In the genomic region with DNA sequence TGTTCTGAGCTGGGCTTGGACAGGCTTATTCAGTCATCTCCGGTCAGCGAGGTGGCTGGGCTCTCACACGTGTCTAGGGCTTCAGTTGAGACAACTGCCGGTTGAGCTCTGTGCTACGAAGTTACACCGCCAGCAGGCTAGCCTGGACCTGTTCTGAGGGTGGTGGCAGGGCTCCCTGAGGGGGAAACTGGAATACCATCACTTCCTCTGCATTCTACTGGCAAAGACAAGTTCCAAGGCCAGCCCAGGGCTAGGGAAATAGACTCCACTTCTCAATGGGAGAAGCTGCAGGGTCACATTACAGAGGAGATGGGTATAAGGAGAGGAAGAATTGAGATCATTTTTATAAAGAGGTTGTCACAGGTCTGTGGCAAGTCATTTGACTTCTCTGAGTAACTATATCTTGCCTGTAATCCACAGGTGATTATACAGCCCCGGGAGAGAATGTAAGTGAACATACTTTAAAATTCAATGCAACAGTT, we compare ENCODE assay signal across 13 cellular contexts. TPM values are rescaled to one million over a fixed set of nuclear protein-coding genes. Genes with fewer than 3 reads are reported as not detected.
A peak's percentile ranks its signal among the peaks of the same experiment; 100 is the strongest.
DNase-seq lines count a peak whose midpoint lies in the region; ATAC-seq, FAIRE-seq and TF ChIP-seq lines count a peak whose summit lies in the region.
"Had no signal": no experiment of that assay in that cellular context is flagged by ENCODE, and none has a peak within 500 bp of the region (broad histone marks: within the 10 kb centered on the region; RNA-seq: fewer than 3 reads in every experiment).

No MANE protein-coding gene starts in this region.

- H3K4me1 ChIP-seq in right lobe of liver (no peaks in the 10 kb centered on the region), HepG2 (ENCODE audit: insufficient read depth, low read length) (no peaks in the 10 kb centered on the region)
- H3K4me1 ChIP-seq in CD8-positive, alpha-beta memory T cell (ENCODE audit: insufficient read depth, low read length): no peaks in the 10 kb centered on the region

- H3K36me3 ChIP-seq in right lobe of liver: no peaks in the 10 kb centered on the region
- no peaks in the 10 kb centered on the region for H3K36me3 ChIP-seq in HepG2 (replicated peaks in 1 of 2; ENCODE audit: control insufficient read depth in 1 of 2, insufficient read depth in 2 of 2, low read length in 2 of 2)
- H3K36me3 ChIP-seq in CD8-positive, alpha-beta memory T cell (ENCODE audit: insufficient read depth, low read length): no peaks in the 10 kb centered on the region
- H3K36me3 ChIP-seq: thyroid gland had no signal

- H3K27me3 Mint-ChIP-seq in mesothelial cell of epicardium (ENCODE audit: low read depth): no peaks in the 10 kb centered on the region
- peaks cover 6 to 24% of the 10 kb centered on the region in 2 donors for H3K27me3 Mint-ChIP-seq in CD8-positive, alpha-beta memory T cell

- peak in 3 of 4 donors; percentile 13 to 29 (median 25) for ATAC-seq in right lobe of liver
- ATAC-seq in HepG2: no peak; the same call in 2 of the 3 replicates
- no peak for ATAC-seq in HG03139 (IDR thresholded peaks at IDR 0.05; ENCODE audit: unreplicated experiment)
- ATAC-seq in HG03196 (IDR thresholded peaks at IDR 0.05; ENCODE audit: unreplicated experiment): no peak

- no peaks in the 10 kb centered on the region for H4K20me1 ChIP-seq in HepG2 (ENCODE audit: insufficient read depth, low read length)

- H3K36me3 Mint-ChIP-seq in mesothelial cell of epicardium: peaks cover 12% of the 10 kb centered on the region
- H3K36me3 Mint-ChIP-seq in CD8-positive, alpha-beta memory T cell: no peaks in the 10 kb centered on the region
- H3K36me3 Mint-ChIP-seq: immature natural killer cell had no signal

- H3K27ac Mint-ChIP-seq in mesothelial cell of epicardium: peak overlapping the region; percentile 72
- H3K27ac Mint-ChIP-seq in CD8-positive, alpha-beta memory T cell: no peak overlapping the region
- H3K27ac Mint-ChIP-seq: immature natural killer cell had no signal

- no peak for TF ChIP-seq POLR2A in right lobe of liver (IDR thresholded peaks at IDR 0.05)
- no peak for TF ChIP-seq POLR2A in HepG2 (IDR thresholded peaks at IDR 0.05; ENCODE audit: insufficient read depth in 1 of 2, low read depth in 2 of 2, low read length in 2 of 2)

- no peak overlapping the region for H2AFZ ChIP-seq in HepG2 (ENCODE audit: low read length)

- no peaks in the 10 kb centered on the region for H3K79me2 ChIP-seq in HepG2 (ENCODE audit: insufficient read depth, low read length)

- WGBS in right lobe of liver (ENCODE audit: insufficient coverage, low coverage, low lambda C conversion rate, missing lambda C conversion rate): 67% methylated on average over 7 of the region's 7 CpGs
- 40% methylated on average over 3 of the region's 7 CpGs for WGBS in HepG2 (ENCODE audit: low lambda C conversion rate)

- H3K4me3 ChIP-seq in right lobe of liver (no peak overlapping the region), HepG2 (replicated peaks in 1 of 3; ENCODE audit: insufficient read depth in 1 of 3, low read depth in 2 of 3, low read length in 3 of 3) (no peak overlapping the region), dorsolateral prefrontal cortex (peak overlapping the region in 11 of 59 donors; percentile 3 to 45 (median 19))
- no peak overlapping the region for H3K4me3 ChIP-seq in CD8-positive, alpha-beta memory T cell (ENCODE audit: low read length)
- H3K4me3 ChIP-seq: coronary artery, thyroid gland had no signal

- TF ChIP-seq RAD21 in HepG2 (CRISPR knock-in tag; IDR thresholded peaks at IDR 0.05): no peak

- H3K9me3 ChIP-seq in right lobe of liver (no peaks in the 10 kb centered on the region), HepG2 (ENCODE audit: low read length) (no peaks in the 10 kb centered on the region)
- no peaks in the 10 kb centered on the region for H3K9me3 ChIP-seq in CD8-positive, alpha-beta memory T cell (ENCODE audit: low read length)
- H3K9me3 ChIP-seq: thyroid gland had no signal

- peaks cover 24% of the 10 kb centered on the region for H3K4me1 Mint-ChIP-seq in mesothelial cell of epicardium
- H3K4me1 Mint-ChIP-seq in CD8-positive, alpha-beta memory T cell: no peaks in the 10 kb centered on the region
- H3K4me1 Mint-ChIP-seq: immature natural killer cell had no signal

- in situ Hi-C loops in HepG2 (cut with HindIII; ENCODE audit: extremely low pct_ligation_motif_present, low pct_unique_long_range_greater_than_20kb): loop anchor here (5.0 kb wide), 1 partner anchor 125 kb away; no protein-coding TSS in a partner anchor

- no TSS peak for BruUV-seq in HepG2 (replicated peaks; lab: Mats Ljungman, UMichigan)

- TF ChIP-seq EP300 in HepG2 (IDR thresholded peaks at IDR 0.05; ENCODE audit: low read depth in 2 of 2, low read length in 2 of 2) (no peak), HepG2 (CRISPR knock-in tag; IDR thresholded peaks at IDR 0.05; ENCODE audit: borderline replicate concordance) (no peak)

- H3K27ac ChIP-seq in right lobe of liver (no peak overlapping the region), HepG2 (ENCODE audit: extremely low read length, insufficient read depth, low read length) (no peak overlapping the region), dorsolateral prefrontal cortex (peak overlapping the region; percentile 59 to 97 (median 87))
- no peak overlapping the region for H3K27ac ChIP-seq in CD8-positive, alpha-beta memory T cell (ENCODE audit: low read depth, low read length)
- H3K27ac ChIP-seq: thyroid gland had no signal

- H3K27me3 ChIP-seq in right lobe of liver (no peaks in the 10 kb centered on the region), HepG2 (ENCODE audit: control insufficient read depth in 1 of 2, insufficient read depth in 2 of 2, low read length in 2 of 2) (no peaks in the 10 kb centered on the region), dorsolateral prefrontal cortex (no peaks in the 10 kb centered on the region)
- H3K27me3 ChIP-seq in CD8-positive, alpha-beta memory T cell (ENCODE audit: insufficient read depth, low read length, poor library complexity, severe bottlenecking): no peaks in the 10 kb centered on the region
- H3K27me3 ChIP-seq: thyroid gland had no signal

- POLR2A ChIA-PET in HepG2 (lab: Yijun Ruan, JAX): no interaction called here
- POLR2A ChIA-PET in CD8-positive, alpha-beta memory T cell (lab: Charles Lee): no interaction called here

- no peak overlapping the region for H3K4me2 ChIP-seq in HepG2 (ENCODE audit: low read depth, low read length)

- FAIRE-seq in HepG2 (lab: Jason Lieb, UNC): no peak

- TF ChIP-seq CTCF in right lobe of liver (IDR thresholded peaks at IDR 0.05) (no peak), HepG2 (CRISPR knock-in tag; IDR thresholded peaks at IDR 0.05) (no peak), dorsolateral prefrontal cortex (IDR thresholded peaks at IDR 0.05 in 54 of 56, conservative IDR thresholded peaks at IDR 0.05 in 2 of 56; ENCODE audit: low read depth in 1 of 56, partially characterized antibody in 56 of 56) (no peak), mesothelial cell of epicardium (IDR thresholded peaks at IDR 0.05; ENCODE audit: unreplicated experiment) (no peak), GM20000 (IDR thresholded peaks at IDR 0.05; ENCODE audit: extremely low read depth, missing control alignments) (no peak)

- intact Hi-C loops in right lobe of liver (cut with DNase I) (loop anchor here in 1 of 2 donors (10.0 kb wide), 1 partner anchor 123 kb away; no protein-coding TSS in a partner anchor), HepG2 (cut with micrococcal nuclease; ENCODE audit: unreplicated experiment) (loop anchor here (10.0 kb wide), 1 partner anchor 463 kb away; no protein-coding TSS in a partner anchor), dorsolateral prefrontal cortex (cut with DNase I) (loop anchor here (2.0 to 10.0 kb wide), 5 partner anchors 35 to 617 kb away; a partner anchor contains a TSS)

- no peak overlapping the region for H3K9ac ChIP-seq in HepG2 (ENCODE audit: insufficient read depth, low read depth, low read length)

- no peaks in the 10 kb centered on the region for H3K9me3 Mint-ChIP-seq in mesothelial cell of epicardium
- no peaks in the 10 kb centered on the region for H3K9me3 Mint-ChIP-seq in CD8-positive, alpha-beta memory T cell
- H3K9me3 Mint-ChIP-seq: immature natural killer cell had no signal

- DNase-seq in right lobe of liver (no peak), HepG2 (ENCODE audit: low spot score) (no peak), dorsolateral prefrontal cortex (peak in 1 of 10 donors; percentile 39), mesothelial cell of epicardium (ENCODE audit: low spot score in 2 of 2, unreplicated experiment in 2 of 2) (no peak), GM20000 (ENCODE audit: low spot score) (no peak)
- no peak for DNase-seq in CD8-positive, alpha-beta memory T cell
- DNase-seq: activated CD8-positive, alpha-beta memory T cell treated with anti-CD3 and anti-CD28 coated beads, Interleukin-2, amount 50 U/mL, for 48 hours; immature natural killer cell; NCI-H187 treated with DMSO at 0.1 percent for 48 hours had no signal

- CTCF ChIA-PET in HepG2 (lab: Yijun Ruan, JAX; ENCODE audit: low intra/inter-chr PET ratio, low total read pairs): no interaction called here
- CTCF ChIA-PET in CD8-positive, alpha-beta memory T cell (lab: Charles Lee): no interaction called here

- H3K4me3 Mint-ChIP-seq in mesothelial cell of epicardium: no peak overlapping the region
- H3K4me3 Mint-ChIP-seq in CD8-positive, alpha-beta memory T cell: no peak overlapping the region
- H3K4me3 Mint-ChIP-seq: immature natural killer cell had no signal

RNA-seq across cellular contexts. Expression of a gene that starts 42.2 kb away (rescaled TPM):
- total RNA-seq in right lobe of liver: 1 to 10 TPM in 5 of 6 experiments, under 1 TPM in 1; 0.74 to 2.8 (median 1.9) TPM
- total RNA-seq in HepG2 (2016; rRNA removed; fragmentation: Illumina TruSeq; extraction: Trizol): 0.07 TPM in 1 of 2 replicates, not detected in the other
- 0.09 TPM in 1 of 2 replicates, not detected in the other for total RNA-seq in HepG2 (2016; cell fraction: cytosol; rRNA removed; fragmentation: Illumina TruSeq; extraction: Trizol; ENCODE audit: low read depth)
- 0.13 TPM in 1 of 2 replicates, not detected in the other for total RNA-seq in HepG2 (2016; cell fraction: insoluble cytoplasmic fraction; rRNA removed; fragmentation: Illumina TruSeq; extraction: Trizol)
- 0.03 TPM in 1 of 2 replicates, not detected in the other for total RNA-seq in HepG2 (2016; cell fraction: membrane; rRNA removed; fragmentation: Illumina TruSeq; extraction: Trizol)
- total RNA-seq in HepG2 (2016; cell fraction: nucleus; rRNA removed; fragmentation: Illumina TruSeq; extraction: Trizol): 0.12 and 2.0 TPM in 2 replicates
- not detected in 2 replicates for polyA plus RNA-seq in HepG2 (2011; rRNA removed)
- polyA plus RNA-seq in HepG2 (2011; cell fraction: cytosol; rRNA removed): not detected in 2 replicates
- 0.08 and 0.28 TPM in 2 replicates for polyA plus RNA-seq in HepG2 (2011; cell fraction: nucleus; rRNA removed)
- not detected in 2 replicates for polyA plus RNA-seq in HepG2 (2012)
- polyA plus RNA-seq in HepG2 (2016; cell fraction: cytosol; fragmentation: Illumina TruSeq; extraction: Trizol; ENCODE audit: low read depth): not detected in 2 replicates
- 0.19 TPM in 1 of 2 replicates, not detected in the other for polyA plus RNA-seq in HepG2 (2016; cell fraction: insoluble cytoplasmic fraction; fragmentation: Illumina TruSeq; extraction: Trizol; ENCODE audit: low read depth)
- polyA plus RNA-seq in HepG2 (2016; cell fraction: membrane; fragmentation: Illumina TruSeq; extraction: Trizol; ENCODE audit: low read depth): not detected in 2 replicates
- 0.18 and 0.56 TPM in 2 replicates for polyA plus RNA-seq in HepG2 (2016; cell fraction: nucleus; fragmentation: Illumina TruSeq; extraction: Trizol; ENCODE audit: insufficient read depth, low read depth)
- 5.2 TPM in 1 of 2 replicates, not detected in the other for polyA minus RNA-seq in HepG2 (2011; rRNA and poly(A)+ RNA removed; ENCODE audit: low replicate concordance)
- polyA minus RNA-seq in HepG2 (2011; cell fraction: cytosol; rRNA and poly(A)+ RNA removed): not detected in 2 replicates
- polyA minus RNA-seq in HepG2 (2011; cell fraction: nucleus; rRNA and poly(A)+ RNA removed): 0.13 and 0.25 TPM in 2 replicates
- 100 to 1,000 TPM in 47 of 120 experiments, 10 to 100 TPM in 73; 43.3 to 151 (median 93.9) TPM for total RNA-seq in dorsolateral prefrontal cortex
- total RNA-seq in mesothelial cell of epicardium: 9.2 to 10.6 TPM (median 9.8 TPM) in 3 replicates
- total RNA-seq in CD8-positive, alpha-beta memory T cell: not detected
- not detected for polyA plus RNA-seq in CD8-positive, alpha-beta memory T cell
- polyA plus RNA-seq: immature natural killer cell had no signal

Comparison
In these comparisons a context has a peak if more than half of its experiments do, and no peak if none do; other contexts are left out.
1. ATAC-seq: peak in right lobe of liver (3 of 4); none in HepG2 (single experiment), HG03139 (single experiment) and HG03196 (single experiment).
2. H3K27ac ChIP-seq: peak in dorsolateral prefrontal cortex (59 of 59); none in right lobe of liver (0 of 3), HepG2 (single experiment) and CD8-positive, alpha-beta memory T cell (single experiment).